22 cellular contexts compared by ENCODE assay signal in the genomic region with DNA sequence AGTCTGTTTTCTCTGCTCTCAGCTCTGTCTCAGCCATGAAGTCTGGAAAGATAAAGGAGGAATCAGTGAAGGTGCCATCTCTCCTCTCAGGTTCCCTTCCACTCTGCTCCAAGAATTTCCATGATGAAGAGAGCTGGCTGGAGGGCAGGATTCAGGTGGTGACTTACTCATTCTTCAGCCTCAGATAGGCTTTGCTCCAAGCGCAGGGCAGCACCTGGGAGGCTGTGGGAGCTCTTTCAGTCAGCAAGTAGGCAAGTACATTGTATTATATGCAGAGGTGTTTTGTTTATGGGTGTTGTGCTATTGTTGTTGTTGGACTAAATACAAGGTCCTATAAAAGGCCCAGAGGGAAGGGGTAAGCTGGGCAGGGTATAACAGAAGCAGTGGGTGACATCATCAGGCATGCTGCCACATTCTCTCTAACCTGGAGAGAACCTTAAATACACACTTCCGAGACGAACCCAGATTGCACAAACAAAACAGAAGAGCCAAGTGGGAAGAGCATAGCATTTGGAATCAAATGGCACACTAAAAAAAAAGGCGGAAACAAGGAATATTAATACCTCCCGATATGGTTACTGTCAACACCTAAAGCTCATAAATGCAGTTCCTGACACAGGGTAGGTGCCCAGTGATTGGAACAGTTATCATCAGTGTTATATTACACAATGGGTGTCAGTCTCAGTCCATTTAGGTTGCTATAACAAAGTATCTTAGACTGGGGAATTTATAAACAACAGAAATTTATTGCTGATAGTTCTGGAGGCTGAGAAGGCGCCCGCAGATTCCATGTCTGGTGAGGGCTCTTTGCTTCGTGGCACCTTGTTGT.
"Had no signal": no experiment of that assay in that cellular context is flagged by ENCODE, and none has a peak within 500 bp of the region (broad histone marks: within the 10 kb centered on the region; RNA-seq: fewer than 3 reads in every experiment).

No MANE protein-coding gene starts in this region.

- DNase-seq: activated CD4-positive, alpha-beta T cell treated with anti-CD3 and anti-CD28 coated beads for 4 hours; activated CD4-positive, alpha-beta T cell treated with anti-CD3 and anti-CD28 coated beads, Interleukin-2, amount 50 U/mL, for 4 hours; activated CD4-positive, CD25-positive, alpha-beta regulatory T cell; activated CD8-positive, alpha-beta memory T cell treated with anti-CD3 and anti-CD28 coated beads for 24 hours; activated effector memory CD4-positive, alpha-beta T cell treated with Interleukin-2 at 50 U/mL for 16 hours; activated naive CD4-positive, alpha-beta T cell treated with Interleukin-2 at 50 U/mL for 16 hours; anterior cingulate cortex; cerebellar nuclear complex; colonic mucosa; effector CD8-positive, alpha-beta T cell; erythroblast; gastrocnemius medialis; glutamatergic neuron; left ventricle myocardium inferior; nephron progenitor cell; ovary; psoas muscle; spleen; stimulated activated naive CD4-positive, alpha-beta T cell treated with Interleukin-2 at 50 U/mL for 16 hours had no signal

- H3K27me3 ChIP-seq: cardiac muscle cell, colonic mucosa, ovary, tibial nerve had no signal

- H3K27ac Mint-ChIP-seq: activated naive CD8-positive, alpha-beta T cell; nephron progenitor cell had no signal

- H3K36me3 ChIP-seq: cardiac muscle cell, colonic mucosa, gastrocnemius medialis, left ventricle myocardium inferior, ovary, spleen had no signal

- H3K9me3 ChIP-seq: colonic mucosa, gastrocnemius medialis, left ventricle myocardium inferior, ovary, psoas muscle, spleen, tibial nerve had no signal

- H3K4me3 ChIP-seq: cardiac muscle cell, colonic mucosa, gastrocnemius medialis, left ventricle myocardium inferior, ovary, psoas muscle, spleen, tibial nerve had no signal

- H3K4me1 ChIP-seq: colonic mucosa, spleen had no signal

- H3K27ac ChIP-seq: cardiac muscle cell, colonic mucosa, gastrocnemius medialis, left ventricle myocardium inferior, ovary, psoas muscle, spleen, tibial nerve had no signal

- H3K4me3 Mint-ChIP-seq: activated naive CD8-positive, alpha-beta T cell; nephron progenitor cell had no signal
